In genomic region chr6:167794386-167795157, GRCh38 we compare ENCODE assay signal across 17 cellular contexts.
"Had no signal": no experiment of that assay in that cellular context is flagged by ENCODE, and none has a peak within 500 bp of the region (broad histone marks: within the 10 kb centered on the region; RNA-seq: fewer than 3 reads in every experiment).

No MANE protein-coding gene starts in this region.

- H3K9me3 ChIP-seq: psoas muscle, tibial artery, vagina had no signal

- H3K9me3 Mint-ChIP-seq: activated naive CD4-positive, alpha-beta T cell treated with anti-CD3 and anti-CD28 coated beads, Interleukin-2, amount 50 U/mL, for 24 hours; effector memory CD8-positive, alpha-beta T cell had no signal

- H3K36me3 Mint-ChIP-seq: activated naive CD4-positive, alpha-beta T cell treated with anti-CD3 and anti-CD28 coated beads, Interleukin-2, amount 50 U/mL, for 24 hours had no signal

- H3K27me3 ChIP-seq: cardiac muscle cell, vagina had no signal

- H3K4me3 Mint-ChIP-seq: activated naive CD4-positive, alpha-beta T cell treated with anti-CD3 and anti-CD28 coated beads, Interleukin-2, amount 50 U/mL, for 24 hours; effector memory CD8-positive, alpha-beta T cell had no signal

- H3K4me1 ChIP-seq: foreskin keratinocyte had no signal

- H3K27ac ChIP-seq: cardiac muscle cell, epithelial cell of prostate, foreskin keratinocyte, psoas muscle, tibial artery, vagina, VCaP had no signal

- H3K36me3 ChIP-seq: cardiac muscle cell, tibial artery, vagina had no signal

- ATAC-seq: effector memory CD8-positive, alpha-beta T cell; foreskin keratinocyte; psoas muscle; right cardiac atrium; stimulated activated naive CD8-positive, alpha-beta T cell treated with anti-CD3 and anti-CD28 coated beads, Interleukin-15, Interleukin-2, amounts not matched to agents 100 U/mL and 50 U/mL, for 24 hours; T-helper 17 cell had no signal

- H3K27ac Mint-ChIP-seq: activated naive CD4-positive, alpha-beta T cell treated with anti-CD3 and anti-CD28 coated beads, Interleukin-2, amount 50 U/mL, for 24 hours; effector memory CD8-positive, alpha-beta T cell; T-helper 17 cell had no signal

- H3K4me3 ChIP-seq: cardiac muscle cell, psoas muscle, tibial artery, vagina had no signal

- DNase-seq: activated CD4-positive, alpha-beta T cell treated with anti-CD3 and anti-CD28 coated beads for 1 hour; activated gamma-delta T cell; effector memory CD8-positive, alpha-beta T cell; foreskin keratinocyte; hippocampal formation; midbrain; psoas muscle; right cardiac atrium; stimulated activated naive CD8-positive, alpha-beta T cell treated with anti-CD3 and anti-CD28 coated beads, Interleukin-15, Interleukin-2, amounts not matched to agents 100 U/mL and 50 U/mL, for 24 hours; substantia nigra; T-helper 17 cell; tibial artery had no signal
